Comparison of ENCODE assay signal across 27 cellular contexts in genomic region chr5:73940747-73941146, GRCh38.
DNase-seq lines count a peak whose midpoint lies in the region; ATAC-seq, FAIRE-seq and TF ChIP-seq lines count a peak whose summit lies in the region.
"Had no signal": no experiment of that assay in that cellular context is flagged by ENCODE, and none has a peak within 500 bp of the region (broad histone marks: within the 10 kb centered on the region; RNA-seq: fewer than 3 reads in every experiment).

No MANE protein-coding gene starts in this region.

- H3K27ac Mint-ChIP-seq in Calu3 (ENCODE audit: unreplicated experiment) (peak overlapping the region; percentile 34), neural progenitor cell (peak overlapping the region; percentile 61)
- H3K27ac Mint-ChIP-seq: CD4-positive, alpha-beta T cell had no signal

- H3K9ac ChIP-seq in endothelial cell of umbilical vein (replicated peaks; ENCODE audit: extremely low read depth, insufficient read depth, low read length) (no peak overlapping the region), neural progenitor cell (no peak overlapping the region)
- H3K9ac ChIP-seq: BLaER1 treated with 17β-estradiol and CSF1 and Interleukin-3, amounts not matched to agents 10 nM and 100 nM had no signal

- H3K27me3 Mint-ChIP-seq in Calu3 (ENCODE audit: unreplicated experiment) (no peaks in the 10 kb centered on the region), neural progenitor cell (ENCODE audit: insufficient read depth, low read depth) (peaks cover 3% of the 10 kb centered on the region)

- H2AFZ ChIP-seq in endothelial cell of umbilical vein (ENCODE audit: low read depth, low read length) (no peak overlapping the region), neural progenitor cell (replicated peaks) (no peak overlapping the region)

- POLR2A ChIA-PET in endothelial cell of umbilical vein (lab: Charles Lee), result no interaction called here

- H3K4me2 ChIP-seq in endothelial cell of umbilical vein (ENCODE audit: insufficient read depth, low read length) (no peak overlapping the region), neural progenitor cell (no peak overlapping the region)
- H3K4me2 ChIP-seq: BLaER1 treated with 17β-estradiol and CSF1 and Interleukin-3, amounts not matched to agents 10 nM and 100 nM had no signal

- H3F3A ChIP-seq in neural progenitor cell (ENCODE audit: low read depth), result no peaks in the 10 kb centered on the region

- peaks cover 54% of the 10 kb centered on the region for H3K4me1 Mint-ChIP-seq in Calu3 (ENCODE audit: low read depth, unreplicated experiment)
- peaks cover 37% of the 10 kb centered on the region for H3K4me1 Mint-ChIP-seq in neural progenitor cell

- intact Hi-C loops in Calu3 (cut with micrococcal nuclease; ENCODE audit: unreplicated experiment) (no loop called here), endothelial cell of umbilical vein (cut with micrococcal nuclease) (no loop called here)

- no peak for ATAC-seq in HG03175 (IDR thresholded peaks at IDR 0.05; ENCODE audit: unreplicated experiment)
- ATAC-seq: PC-3, Right ventricle myocardium inferior had no signal

- dilution Hi-C loops in endothelial cell of umbilical vein (cut with MboI; ENCODE audit: extremely low pct_ligation_motif_present, low sequenced_read_pairs), result no loop called here

- H3K36me3 ChIP-seq in SJSA1 (peaks cover 11% of the 10 kb centered on the region), endothelial cell of umbilical vein (ENCODE audit: control insufficient read depth in 2 of 2, extremely low read depth in 1 of 2, insufficient read depth in 2 of 2, low read length in 2 of 2) (peaks cover 4 to 8% of the 10 kb centered on the region in 2 experiments), neural progenitor cell (no peaks in the 10 kb centered on the region)
- H3K36me3 ChIP-seq: BLaER1 treated with 17β-estradiol and CSF1 and Interleukin-3, amounts not matched to agents 10 nM and 100 nM; SJCRH30 had no signal

- H3K4me3 Mint-ChIP-seq in Calu3 (ENCODE audit: low read depth, unreplicated experiment) (no peak overlapping the region), neural progenitor cell (no peak overlapping the region)
- H3K4me3 Mint-ChIP-seq: CD4-positive, alpha-beta T cell had no signal

- H3K9me3 ChIP-seq in SJSA1 (replicated peaks) (no peaks in the 10 kb centered on the region), endothelial cell of umbilical vein (replicated peaks; ENCODE audit: control insufficient read depth, insufficient read depth, low read length) (no peaks in the 10 kb centered on the region), neural progenitor cell (ENCODE audit: low read depth) (no peaks in the 10 kb centered on the region)

- no peak overlapping the region for H3K4me3 ChIP-seq in SJSA1
- H3K4me3 ChIP-seq in endothelial cell of umbilical vein (replicated peaks in 1 of 3; ENCODE audit: insufficient read depth in 1 of 3, low read depth in 1 of 3, low read length in 3 of 3), result no peak overlapping the region
- H3K4me3 ChIP-seq in neural progenitor cell, result no peak overlapping the region
- H3K4me3 ChIP-seq: BLaER1 treated with 17β-estradiol and CSF1 and Interleukin-3, amounts not matched to agents 10 nM and 100 nM; SJCRH30 had no signal

- H3K9me1 ChIP-seq in endothelial cell of umbilical vein (replicated peaks; ENCODE audit: control insufficient read depth, extremely low read depth, insufficient read depth, low read length), result no peaks in the 10 kb centered on the region

- no peak for FAIRE-seq in endothelial cell of umbilical vein (lab: Jason Lieb, UNC)
- FAIRE-seq: A204.1, GM12891, H54 had no signal

- no peaks in the 10 kb centered on the region for H4K20me1 ChIP-seq in endothelial cell of umbilical vein (replicated peaks; ENCODE audit: control insufficient read depth, extremely low read depth, insufficient read depth, low read length)
- H4K20me1 ChIP-seq in neural progenitor cell (ENCODE audit: low read depth), result no peaks in the 10 kb centered on the region
- H4K20me1 ChIP-seq: BLaER1 treated with 17β-estradiol and CSF1 and Interleukin-3, amounts not matched to agents 10 nM and 100 nM had no signal

- DNase-seq in Calu3 (no peak), SJSA1 (ENCODE audit: low read depth in 1 of 2, low spot score in 2 of 2) (no peak), endothelial cell of umbilical vein (ENCODE audit: low read depth, low spot score) (peak; percentile 18), neural progenitor cell (ENCODE audit: low spot score) (no peak), SK-N-DZ (ENCODE audit: low spot score) (no peak), DMS153 treated with DMSO at 0.1 percent for 48 hours (lab: John Stamatoyannopoulos, UW; ENCODE audit: unreplicated experiment) (no peak), superior temporal gyrus (ENCODE audit: extremely low spot score) (no peak)
- DNase-seq: AML-193; CD4-positive, alpha-beta T cell; DMS79; GF-D8; NCI-H1092 treated with DMSO at 0.1 percent for 48 hours; NCI-H1436; NCI-H187 treated with DMSO at 0.1 percent for 48 hours; NCI-H2107; NCI-H524; NCI-H748 treated with DMSO at 0.1 percent for 48 hours; NK-92 treated with Interleukin-12 subunit alpha and Interleukin-12 subunit beta, amount 100 ng/mL, for 24 hours; PC-3; SJCRH30 had no signal

- no TSS peak for BruUV-seq in Calu3 (replicated peaks; lab: Mats Ljungman, UMichigan)
- no TSS peak for BruUV-seq in endothelial cell of umbilical vein (replicated peaks; lab: Mats Ljungman, UMichigan)

- TF ChIP-seq CTCF in Calu3 (IDR thresholded peaks at IDR 0.05; ENCODE audit: unreplicated experiment), result no peak
- TF ChIP-seq CTCF in endothelial cell of umbilical vein (IDR thresholded peaks at IDR 0.05; ENCODE audit: extremely low read depth in 1 of 2, insufficient read depth in 1 of 2, low read depth in 1 of 2, low read length in 2 of 2), result no peak
- no peak for TF ChIP-seq CTCF in neural progenitor cell (IDR thresholded peaks at IDR 0.05)

- H3K27me3 ChIP-seq in SJSA1 (replicated peaks) (no peaks in the 10 kb centered on the region), endothelial cell of umbilical vein (ENCODE audit: control insufficient read depth in 2 of 2, insufficient read depth in 2 of 2, low read length in 2 of 2) (no peaks in the 10 kb centered on the region), neural progenitor cell (no peaks in the 10 kb centered on the region)
- H3K27me3 ChIP-seq: BLaER1 treated with 17β-estradiol and CSF1 and Interleukin-3, amounts not matched to agents 10 nM and 100 nM; SJCRH30 had no signal

- peaks cover 4% of the 10 kb centered on the region for H3K9me3 Mint-ChIP-seq in Calu3 (ENCODE audit: low read depth, unreplicated experiment)
- peaks cover 7% of the 10 kb centered on the region for H3K9me3 Mint-ChIP-seq in neural progenitor cell

- H3K4me1 ChIP-seq in SJSA1 (replicated peaks) (peaks cover 40% of the 10 kb centered on the region), endothelial cell of umbilical vein (ENCODE audit: control insufficient read depth, extremely low read depth, insufficient read depth, low read length) (peaks cover 13% of the 10 kb centered on the region), neural progenitor cell (peaks cover 5% of the 10 kb centered on the region)
- H3K4me1 ChIP-seq: BLaER1 treated with 17β-estradiol and CSF1 and Interleukin-3, amounts not matched to agents 10 nM and 100 nM had no signal

- CTCF ChIA-PET in Calu3 (lab: Charles Lee), result no interaction called here
- CTCF ChIA-PET in endothelial cell of umbilical vein (lab: Charles Lee), result interaction anchor here (1.1 to 1.2 kb wide), 2 partner anchors 12 to 39 kb away, joined by 3 read pairs; no protein-coding TSS in a partner anchor

- H3K27ac ChIP-seq in SJSA1, result 0 out of 2 replicates have a peak overlapping the region, but pooled peaks have one; percentile 97
- H3K27ac ChIP-seq in endothelial cell of umbilical vein (ENCODE audit: insufficient read depth, low read depth, low read length), result no peak overlapping the region
- no peak overlapping the region for H3K27ac ChIP-seq in neural progenitor cell
- H3K27ac ChIP-seq: BLaER1 treated with 17β-estradiol and CSF1 and Interleukin-3, amounts not matched to agents 10 nM and 100 nM; HL-60 had no signal

- TF ChIP-seq POLR2A in endothelial cell of umbilical vein (IDR thresholded peaks at IDR 0.05; ENCODE audit: low read depth, low read length), result no peak

- H3K36me3 Mint-ChIP-seq in Calu3 (ENCODE audit: insufficient read depth, unreplicated experiment) (peaks cover 57% of the 10 kb centered on the region), neural progenitor cell (peaks cover 3% of the 10 kb centered on the region)

- H3K79me2 ChIP-seq in endothelial cell of umbilical vein (ENCODE audit: control insufficient read depth, insufficient read depth, low read length) (no peaks in the 10 kb centered on the region), neural progenitor cell (ENCODE audit: low read depth) (no peaks in the 10 kb centered on the region)

TF ChIP-seq in endothelial cell of umbilical vein, 7 proteins besides CTCF, POLR2A, EP300 and RAD21:
- TF ChIP-seq JUN (IDR thresholded peaks at IDR 0.05; ENCODE audit: borderline replicate concordance, insufficient read depth, insufficient read length, low read depth), result no peak
- no peak for TF ChIP-seq MAX (IDR thresholded peaks at IDR 0.05; ENCODE audit: insufficient read depth, insufficient read length)
- no peak for TF ChIP-seq FOS (IDR thresholded peaks at IDR 0.05; ENCODE audit: borderline replicate concordance, insufficient read depth, low read length)
- TF ChIP-seq MYC (IDR thresholded peaks at IDR 0.05; ENCODE audit: low read depth, low read length), result no peak
- no peak for TF ChIP-seq POLR2AphosphoS5 (IDR thresholded peaks at IDR 0.05; ENCODE audit: insufficient read depth, low read depth, low read length)
- no peak for TF ChIP-seq EZH2 (IDR thresholded peaks at IDR 0.05; ENCODE audit: borderline replicate concordance, low read depth, low read length, severe bottlenecking)
